In genomic region chr20:56001106-56001785, GRCh38 we compare ENCODE assay signal across 23 cellular contexts. TPM values are rescaled to one million over a fixed set of nuclear protein-coding genes. Genes with fewer than 3 reads are reported as not detected.
"Had no signal": no experiment of that assay in that cellular context is flagged by ENCODE, and none has a peak within 500 bp of the region (broad histone marks: within the 10 kb centered on the region; RNA-seq: fewer than 3 reads in every experiment).

No MANE protein-coding gene starts in this region.

- H3K27ac ChIP-seq: epithelial cell of prostate, esophagus muscularis mucosa, gastrocnemius medialis, heart right ventricle, left ventricle myocardium inferior, sigmoid colon, skin epidermis had no signal

- DNase-seq: effector memory CD8-positive, alpha-beta T cell; gastrocnemius medialis; heart right ventricle; hypothalamus; kidney glomerular epithelial cell; left ventricle myocardium inferior; mesenchymal stem cell; midbrain; naive B cell; occipital lobe; posterior cingulate gyrus; sigmoid colon; stimulated activated CD4-positive, alpha-beta T cell treated with anti-CD3 and anti-CD28 coated beads, Interleukin-12 subunit alpha, Interleukin-12 subunit beta, amount 100 ng/mL, for 4 hours; stimulated activated naive CD4-positive, alpha-beta T cell treated with Interleukin-2 at 50 U/mL for 16 hours had no signal

- H3K9me3 ChIP-seq: esophagus muscularis mucosa, gastrocnemius medialis, heart right ventricle, left ventricle myocardium inferior, sigmoid colon had no signal

- H3K36me3 ChIP-seq: esophagus muscularis mucosa, gastrocnemius medialis, heart right ventricle, left ventricle myocardium inferior, sigmoid colon had no signal

- H3K4me3 ChIP-seq: esophagus muscularis mucosa, gastrocnemius medialis, heart right ventricle, left ventricle myocardium inferior, lung, sigmoid colon, skin epidermis had no signal

- FAIRE-seq: colon, islet of Langerhans, urothelium cell line had no signal

- H3K4me1 ChIP-seq: gastrocnemius medialis had no signal

- ATAC-seq: effector memory CD8-positive, alpha-beta T cell; gastrocnemius medialis; heart right ventricle had no signal

RNA-seq across cellular contexts. Expression of gene CBLN4, which starts 4.1 kb away (rescaled TPM):
- total RNA-seq: fibroblast of villous mesenchyme, gastrocnemius medialis, heart right ventricle, left ventricle myocardium inferior, pulmonary artery endothelial cell, sigmoid colon had no signal
- polyA plus RNA-seq: heart right ventricle had no signal
